1 cellular context compared by ENCODE assay signal in the genomic region with DNA sequence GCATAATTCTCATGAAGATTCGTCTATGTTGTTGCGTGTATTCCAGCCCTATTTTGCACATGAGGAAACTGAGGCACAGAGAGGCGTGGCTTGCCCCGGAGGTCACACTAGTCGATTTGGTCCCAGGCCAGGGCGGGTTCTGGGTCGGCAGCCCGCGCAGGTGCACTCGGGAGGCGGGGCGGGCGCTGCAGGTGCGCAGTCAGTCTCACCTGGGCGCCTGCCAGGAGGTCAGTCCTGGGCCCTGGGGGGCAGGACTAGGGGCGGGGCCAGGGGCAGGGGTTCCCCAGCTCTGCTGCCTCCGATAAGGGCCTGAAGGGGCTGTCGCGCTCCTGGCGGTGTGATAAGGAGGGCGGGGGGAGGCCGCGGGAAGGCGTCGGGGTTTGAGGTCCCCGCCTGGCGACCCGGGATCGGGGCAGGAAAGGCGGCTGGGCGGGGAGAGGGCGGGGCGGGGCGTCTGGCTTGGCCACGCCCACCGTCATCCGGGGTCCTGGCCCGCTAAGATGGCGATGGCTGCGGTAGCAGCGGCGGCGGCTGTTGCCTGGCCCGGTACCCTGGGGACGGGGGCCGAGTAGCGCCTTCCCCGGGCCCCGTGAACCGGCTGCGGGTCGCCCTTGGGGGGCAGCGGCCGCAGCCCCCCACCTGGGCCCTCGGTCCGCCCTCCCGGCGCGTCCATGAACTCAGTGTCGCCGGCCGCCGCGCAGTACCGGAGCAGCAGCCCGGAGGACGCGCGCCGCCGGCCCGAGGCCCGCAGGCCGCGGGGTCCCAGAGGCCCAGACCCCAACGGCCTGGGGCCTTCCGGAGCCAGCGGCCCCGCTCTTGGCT.
TF ChIP-seq lines count a peak whose summit lies in the region.

Gene ATG4D (plus strand): TSS at position 485 of the 822 bp plus-strand sequence. CDS start 187 bp downstream, at position 672.

TF ChIP-seq in HepG2, 621 proteins besides CTCF, POLR2A, EP300 and RAD21 (continued from another document and continues in another):
- TF ChIP-seq JARID2 (CRISPR knock-in tag; IDR thresholded peaks at IDR 0.05; ENCODE audit: insufficient replicate concordance), result no peak
- no peak for TF ChIP-seq CEBPZ (IDR thresholded peaks at IDR 0.05; ENCODE audit: low read length)
- TF ChIP-seq, protein P1, sequence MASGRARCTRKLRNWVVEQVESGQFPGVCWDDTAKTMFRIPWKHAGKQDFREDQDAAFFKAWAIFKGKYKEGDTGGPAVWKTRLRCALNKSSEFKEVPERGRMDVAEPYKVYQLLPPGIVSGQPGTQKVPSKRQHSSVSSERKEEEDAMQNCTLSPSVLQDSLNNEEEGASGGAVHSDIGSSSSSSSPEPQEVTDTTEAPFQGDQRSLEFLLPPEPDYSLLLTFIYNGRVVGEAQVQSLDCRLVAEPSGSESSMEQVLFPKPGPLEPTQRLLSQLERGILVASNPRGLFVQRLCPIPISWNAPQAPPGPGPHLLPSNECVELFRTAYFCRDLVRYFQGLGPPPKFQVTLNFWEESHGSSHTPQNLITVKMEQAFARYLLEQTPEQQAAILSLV (CRISPR knock-in tag; IDR thresholded peaks at IDR 0.05; ENCODE audit: borderline replicate concordance), result no peak
- no peak for TF ChIP-seq ZNF703 (CRISPR knock-in tag; IDR thresholded peaks at IDR 0.05; ENCODE audit: borderline replicate concordance)
- TF ChIP-seq SALL2 (CRISPR knock-in tag; IDR thresholded peaks at IDR 0.05), result no peak
- no peak for TF ChIP-seq FOXP1 (IDR thresholded peaks at IDR 0.05)
- TF ChIP-seq FOXP1 (CRISPR knock-in tag; IDR thresholded peaks at IDR 0.05), result no peak
- TF ChIP-seq JUN (CRISPR knock-in tag; IDR thresholded peaks at IDR 0.05), result no peak
- TF ChIP-seq MIXL1 (CRISPR knock-in tag; IDR thresholded peaks at IDR 0.05), result no peak
- TF ChIP-seq KLF16 (CRISPR knock-in tag; IDR thresholded peaks at IDR 0.05), result no peak
- no peak for TF ChIP-seq ZNF570 (CRISPR knock-in tag; IDR thresholded peaks at IDR 0.05; ENCODE audit: borderline replicate concordance)
- no peak for TF ChIP-seq SATB2 (CRISPR knock-in tag; IDR thresholded peaks at IDR 0.05)
- no peak for TF ChIP-seq ZNF644 (CRISPR knock-in tag; IDR thresholded peaks at IDR 0.05; ENCODE audit: low read depth)
- TF ChIP-seq MEIS2 (CRISPR knock-in tag; IDR thresholded peaks at IDR 0.05), result no peak
- no peak for TF ChIP-seq SP140L (CRISPR knock-in tag; IDR thresholded peaks at IDR 0.05; ENCODE audit: borderline replicate concordance)
- 0 out of 2 replicates have a peak, but pooled peaks have one; percentile 17 for TF ChIP-seq PPARG (CRISPR knock-in tag; conservative IDR thresholded peaks at IDR 0.05)
- TF ChIP-seq TBL1XR1 (IDR thresholded peaks at IDR 0.05; ENCODE audit: borderline replicate concordance, low read length, partially characterized antibody), result no peak
- peak; percentile 59 for TF ChIP-seq POLR2AphosphoS5 (IDR thresholded peaks at IDR 0.05; ENCODE audit: low read depth, low read length)
- no peak for TF ChIP-seq ZNF546 (CRISPR knock-in tag; conservative IDR thresholded peaks at IDR 0.05)
- TF ChIP-seq SP5 (CRISPR knock-in tag; IDR thresholded peaks at IDR 0.05; ENCODE audit: borderline replicate concordance, low read depth), result 0 out of 2 replicates have a peak, but pooled peaks have one; percentile 42
- no peak for TF ChIP-seq ZBTB7B (CRISPR knock-in tag; IDR thresholded peaks at IDR 0.05)
- TF ChIP-seq ZNF407 (CRISPR knock-in tag; IDR thresholded peaks at IDR 0.05; ENCODE audit: not compliant biosample characterization), result no peak
- TF ChIP-seq SNRNP70 (IDR thresholded peaks at IDR 0.05; ENCODE audit: low read depth, low read length), result no peak
- TF ChIP-seq, protein P2, sequence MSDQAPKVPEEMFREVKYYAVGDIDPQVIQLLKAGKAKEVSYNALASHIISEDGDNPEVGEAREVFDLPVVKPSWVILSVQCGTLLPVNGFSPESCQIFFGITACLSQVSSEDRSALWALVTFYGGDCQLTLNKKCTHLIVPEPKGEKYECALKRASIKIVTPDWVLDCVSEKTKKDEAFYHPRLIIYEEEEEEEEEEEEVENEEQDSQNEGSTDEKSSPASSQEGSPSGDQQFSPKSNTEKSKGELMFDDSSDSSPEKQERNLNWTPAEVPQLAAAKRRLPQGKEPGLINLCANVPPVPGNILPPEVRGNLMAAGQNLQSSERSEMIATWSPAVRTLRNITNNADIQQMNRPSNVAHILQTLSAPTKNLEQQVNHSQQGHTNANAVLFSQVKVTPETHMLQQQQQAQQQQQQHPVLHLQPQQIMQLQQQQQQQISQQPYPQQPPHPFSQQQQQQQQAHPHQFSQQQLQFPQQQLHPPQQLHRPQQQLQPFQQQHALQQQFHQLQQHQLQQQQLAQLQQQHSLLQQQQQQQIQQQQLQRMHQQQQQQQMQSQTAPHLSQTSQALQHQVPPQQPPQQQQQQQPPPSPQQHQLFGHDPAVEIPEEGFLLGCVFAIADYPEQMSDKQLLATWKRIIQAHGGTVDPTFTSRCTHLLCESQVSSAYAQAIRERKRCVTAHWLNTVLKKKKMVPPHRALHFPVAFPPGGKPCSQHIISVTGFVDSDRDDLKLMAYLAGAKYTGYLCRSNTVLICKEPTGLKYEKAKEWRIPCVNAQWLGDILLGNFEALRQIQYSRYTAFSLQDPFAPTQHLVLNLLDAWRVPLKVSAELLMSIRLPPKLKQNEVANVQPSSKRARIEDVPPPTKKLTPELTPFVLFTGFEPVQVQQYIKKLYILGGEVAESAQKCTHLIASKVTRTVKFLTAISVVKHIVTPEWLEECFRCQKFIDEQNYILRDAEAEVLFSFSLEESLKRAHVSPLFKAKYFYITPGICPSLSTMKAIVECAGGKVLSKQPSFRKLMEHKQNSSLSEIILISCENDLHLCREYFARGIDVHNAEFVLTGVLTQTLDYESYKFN (CRISPR knock-in tag; conservative IDR thresholded peaks at IDR 0.05), result no peak
- TF ChIP-seq ZFP1 (CRISPR knock-in tag; IDR thresholded peaks at IDR 0.05), result no peak
- no peak for TF ChIP-seq ZFAT (CRISPR knock-in tag; conservative IDR thresholded peaks at IDR 0.05)
- TF ChIP-seq ZNF430 (CRISPR knock-in tag; IDR thresholded peaks at IDR 0.05), result 0 out of 2 replicates have a peak, but pooled peaks have one; percentile 34
- no peak for TF ChIP-seq SUZ12 (IDR thresholded peaks at IDR 0.05; ENCODE audit: low read depth, low read length)
- peak; percentile 43; the same call in 1 of the 2 replicates for TF ChIP-seq YEATS4 (CRISPR knock-in tag; IDR thresholded peaks at IDR 0.05; ENCODE audit: borderline replicate concordance)
- TF ChIP-seq, protein P3, sequence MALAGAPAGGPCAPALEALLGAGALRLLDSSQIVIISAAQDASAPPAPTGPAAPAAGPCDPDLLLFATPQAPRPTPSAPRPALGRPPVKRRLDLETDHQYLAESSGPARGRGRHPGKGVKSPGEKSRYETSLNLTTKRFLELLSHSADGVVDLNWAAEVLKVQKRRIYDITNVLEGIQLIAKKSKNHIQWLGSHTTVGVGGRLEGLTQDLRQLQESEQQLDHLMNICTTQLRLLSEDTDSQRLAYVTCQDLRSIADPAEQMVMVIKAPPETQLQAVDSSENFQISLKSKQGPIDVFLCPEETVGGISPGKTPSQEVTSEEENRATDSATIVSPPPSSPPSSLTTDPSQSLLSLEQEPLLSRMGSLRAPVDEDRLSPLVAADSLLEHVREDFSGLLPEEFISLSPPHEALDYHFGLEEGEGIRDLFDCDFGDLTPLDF (CRISPR knock-in tag; IDR thresholded peaks at IDR 0.05), result no peak
- peak; percentile 74 for TF ChIP-seq SP4 (CRISPR knock-in tag; IDR thresholded peaks at IDR 0.05)
- TF ChIP-seq, protein P4, sequence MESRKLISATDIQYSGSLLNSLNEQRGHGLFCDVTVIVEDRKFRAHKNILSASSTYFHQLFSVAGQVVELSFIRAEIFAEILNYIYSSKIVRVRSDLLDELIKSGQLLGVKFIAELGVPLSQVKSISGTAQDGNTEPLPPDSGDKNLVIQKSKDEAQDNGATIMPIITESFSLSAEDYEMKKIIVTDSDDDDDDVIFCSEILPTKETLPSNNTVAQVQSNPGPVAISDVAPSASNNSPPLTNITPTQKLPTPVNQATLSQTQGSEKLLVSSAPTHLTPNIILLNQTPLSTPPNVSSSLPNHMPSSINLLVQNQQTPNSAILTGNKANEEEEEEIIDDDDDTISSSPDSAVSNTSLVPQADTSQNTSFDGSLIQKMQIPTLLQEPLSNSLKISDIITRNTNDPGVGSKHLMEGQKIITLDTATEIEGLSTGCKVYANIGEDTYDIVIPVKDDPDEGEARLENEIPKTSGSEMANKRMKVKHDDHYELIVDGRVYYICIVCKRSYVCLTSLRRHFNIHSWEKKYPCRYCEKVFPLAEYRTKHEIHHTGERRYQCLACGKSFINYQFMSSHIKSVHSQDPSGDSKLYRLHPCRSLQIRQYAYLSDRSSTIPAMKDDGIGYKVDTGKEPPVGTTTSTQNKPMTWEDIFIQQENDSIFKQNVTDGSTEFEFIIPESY (CRISPR knock-in tag; IDR thresholded peaks at IDR 0.05), result no peak
- no peak for TF ChIP-seq STAT5B (CRISPR knock-in tag; IDR thresholded peaks at IDR 0.05)
